ENCODE assay signal across 9 cellular contexts in genomic region chrX:24646745-24647182, GRCh38. TPM values are rescaled to one million over a fixed set of nuclear protein-coding genes. Genes with fewer than 3 reads are reported as not detected.
DNase-seq lines count a peak whose midpoint lies in the region; ATAC-seq and TF ChIP-seq lines count a peak whose summit lies in the region.
"Had no signal": no experiment of that assay in that cellular context is flagged by ENCODE, and none has a peak within 500 bp of the region (broad histone marks: within the 10 kb centered on the region; RNA-seq: fewer than 3 reads in every experiment).

No MANE protein-coding gene starts in this region.

- peak overlapping the region; percentile 70 for H2BK120ac ChIP-seq in H9 (ENCODE audit: low read depth, low read length, poor library complexity, severe bottlenecking)

- H3K9me3 Mint-ChIP-seq in CD4-positive, alpha-beta memory T cell, result no peaks in the 10 kb centered on the region
- no peaks in the 10 kb centered on the region; a peak in 1 of 5 replicates for H3K9me3 Mint-ChIP-seq in H9

- TF ChIP-seq EP300 in ovary (IDR thresholded peaks at IDR 0.05), result no peak

- H3K4me3 Mint-ChIP-seq in CD4-positive, alpha-beta memory T cell, result peak overlapping the region; percentile 72 to 87 (median 78)
- peak overlapping the region; percentile 73 to 94 for H3K4me3 Mint-ChIP-seq in H9

- ATAC-seq in HG02840 (IDR thresholded peaks at IDR 0.05; ENCODE audit: low FRiP score, unreplicated experiment), result no peak

- no peaks in the 10 kb centered on the region for H3K36me3 ChIP-seq in CD4-positive, alpha-beta memory T cell (ENCODE audit: insufficient read depth, low read length)
- H3K36me3 ChIP-seq in ovary, result no peaks in the 10 kb centered on the region

- peaks cover 16% of the 10 kb centered on the region for H3K23me2 ChIP-seq in H9 (ENCODE audit: insufficient read length, low read depth, low read length, poor library complexity, severe bottlenecking)

- peak overlapping the region; percentile 93 for H3K18ac ChIP-seq in H9 (ENCODE audit: insufficient read length, low read depth, low read length)

- H3K4me1 Mint-ChIP-seq in CD4-positive, alpha-beta memory T cell, result peaks cover 10 to 15% (median 12%) of the 10 kb centered on the region in 4 donors
- H3K4me1 Mint-ChIP-seq in H9, result peaks cover 54 to 59% of the 10 kb centered on the region in 2 experiments

- H3K27me3 Mint-ChIP-seq in CD4-positive, alpha-beta memory T cell, result peaks cover 10 to 11% of the 10 kb centered on the region in 2 donors
- H3K27me3 Mint-ChIP-seq in H9 (ENCODE audit: low read depth), result no peaks in the 10 kb centered on the region; the same call in 1 of the 2 replicates

- H3K4me1 ChIP-seq in CD4-positive, alpha-beta memory T cell (ENCODE audit: insufficient read depth, low read length), result peaks cover 9% of the 10 kb centered on the region
- H3K4me1 ChIP-seq in H9 (ENCODE audit: insufficient read depth, low read length) (peaks cover 6% of the 10 kb centered on the region; the same call in 1 of the 2 replicates), ovary (ENCODE audit: insufficient read depth) (no peaks in the 10 kb centered on the region)

- peak overlapping the region; percentile 56 for H3K56ac ChIP-seq in H9 (ENCODE audit: insufficient read length, low read depth, low read length)

- H2BK5ac ChIP-seq in H9 (ENCODE audit: insufficient read length, low read length), result no peak overlapping the region

- H3K79me2 ChIP-seq in H9 (ENCODE audit: insufficient read depth, low read length), result peaks cover 6% of the 10 kb centered on the region; the same call in 1 of the 2 replicates

- peak overlapping the region in 5 of 7 donors; percentile 18 to 89 (median 74) for H3K27ac Mint-ChIP-seq in CD4-positive, alpha-beta memory T cell
- H3K27ac Mint-ChIP-seq in H9, result peak overlapping the region; percentile 99

- H3K36me3 Mint-ChIP-seq in CD4-positive, alpha-beta memory T cell, result no peaks in the 10 kb centered on the region
- no peaks in the 10 kb centered on the region for H3K36me3 Mint-ChIP-seq in H9 (ENCODE audit: insufficient read depth in 1 of 3, low read depth in 3 of 3)

- peak overlapping the region; percentile 87 for H4K5ac ChIP-seq in H9 (ENCODE audit: insufficient read length, low read depth, low read length)

- peak overlapping the region; percentile 97 for H3K9ac ChIP-seq in H9 (ENCODE audit: extremely low read depth, insufficient read length, low read length)

- H2BK12ac ChIP-seq in H9 (ENCODE audit: insufficient read length, low read depth, low read length), result peak overlapping the region; percentile 64

- peak overlapping the region; percentile 42 for H4K91ac ChIP-seq in H9 (ENCODE audit: insufficient read length, low read depth, low read length)

- no peak overlapping the region for H2BK15ac ChIP-seq in H9 (ENCODE audit: low read depth, low read length)

- no peaks in the 10 kb centered on the region for H3K27me3 ChIP-seq in CD4-positive, alpha-beta memory T cell (ENCODE audit: insufficient read depth, low read length)
- no peaks in the 10 kb centered on the region for H3K27me3 ChIP-seq in H9 (ENCODE audit: insufficient read depth, low read length)
- no peaks in the 10 kb centered on the region for H3K27me3 ChIP-seq in ovary

- peak overlapping the region; percentile 83 for H4K8ac ChIP-seq in H9 (replicated peaks; ENCODE audit: insufficient read length, low read depth, low read length)

- WGBS in H9 (ENCODE audit: extremely low coverage, insufficient read length, low lambda C conversion rate), result no CpG with 5 or more reads among the region's 13 CpGs
- WGBS in ovary, 3 donors, result 12 to 26% (median 18%) methylated on average over 13 of the region's 13 CpGs

- H3K14ac ChIP-seq in H9 (ENCODE audit: insufficient read depth, low read length), result peak overlapping the region; percentile 93; the same call in 1 of the 2 replicates

- H3K79me1 ChIP-seq in H9 (ENCODE audit: insufficient read depth, low read depth, low read length, poor library complexity, severe bottlenecking), result no peaks in the 10 kb centered on the region

- intact Hi-C loops in CD4-positive, alpha-beta memory T cell (cut with micrococcal nuclease), result no loop called here
- intact Hi-C loops in ovary (cut with DNase I), result loop anchor here in 1 of 4 donors (5.0 kb wide), 1 partner anchor 269 kb away; no protein-coding TSS in a partner anchor

- TF ChIP-seq CTCF in H9 (conservative IDR thresholded peaks at IDR 0.05) (no peak), RWPE1 (conservative IDR thresholded peaks at IDR 0.05; ENCODE audit: low read depth) (no peak), fibroblast of mammary gland (conservative IDR thresholded peaks at IDR 0.05; ENCODE audit: control insufficient read depth, insufficient read depth, low read depth, low read length) (no peak), ovary (IDR thresholded peaks at IDR 0.05) (no peak)

- H3K4me2 ChIP-seq in H9 (ENCODE audit: insufficient read depth, insufficient read length, low read length), result peak overlapping the region; percentile 97

- H3T11ph ChIP-seq in H9 (ENCODE audit: low read length), result peak overlapping the region; percentile 74

- H3K4me3 ChIP-seq in CD4-positive, alpha-beta memory T cell (ENCODE audit: low read length in 2 of 2), result no peak overlapping the region
- peak overlapping the region; percentile 29 for H3K4me3 ChIP-seq in fibroblast of mammary gland (ENCODE audit: control insufficient read depth, low read depth, low read length)
- H3K4me3 ChIP-seq in ovary, result peak overlapping the region; percentile 11

- CTCF ChIA-PET in CD4-positive, alpha-beta memory T cell (lab: Charles Lee; ENCODE audit: partially characterized antibody), result interaction anchor here (1.0 kb wide), 2 partner anchors 9 to 275 kb away, joined by 3 to 4 read pairs; no protein-coding TSS in a partner anchor
- CTCF ChIA-PET in RWPE1 (lab: Yijun Ruan, JAX), result no interaction called here

- POLR2A ChIA-PET in CD4-positive, alpha-beta memory T cell (lab: Charles Lee; ENCODE audit: partially characterized antibody), result no interaction called here
- POLR2A ChIA-PET in RWPE1 (lab: Yijun Ruan, JAX; ENCODE audit: low non-redundant PET), result interaction anchor here (0.6 kb wide), 1 partner anchor 12 kb away, joined by 5 read pairs; no protein-coding TSS in a partner anchor

- peak overlapping the region; percentile 67 for H2AK5ac ChIP-seq in H9 (ENCODE audit: insufficient read length, low read length)

- no peak overlapping the region for H2BK20ac ChIP-seq in H9 (ENCODE audit: low read depth, low read length, poor library complexity, severe bottlenecking)

- no peak for DNase-seq in CD4-positive, alpha-beta memory T cell
- DNase-seq in H9, result peak; percentile 76
- peak; percentile 0 for DNase-seq in RWPE1 (ENCODE audit: low spot score)
- peak; percentile 5 for DNase-seq in fibroblast of mammary gland (ENCODE audit: low read depth)
- DNase-seq in ovary, result no peak
- DNase-seq in GF-D8 (lab: John Stamatoyannopoulos, UW), result no peak
- no peak for DNase-seq in effector CD8-positive, alpha-beta T cell (lab: John Stamatoyannopoulos, UW)

- H3K27ac ChIP-seq in CD4-positive, alpha-beta memory T cell (ENCODE audit: low read depth, low read length), result no peak overlapping the region
- H3K27ac ChIP-seq in H9 (ENCODE audit: insufficient read length, low read depth, low read length) (peak overlapping the region; percentile 100), RWPE1 (no peak overlapping the region), ovary (no peak overlapping the region)

- peak overlapping the region; percentile 55 for H3K23ac ChIP-seq in H9 (ENCODE audit: insufficient read length, low read depth, low read length)

- TF ChIP-seq POLR2A in ovary (IDR thresholded peaks at IDR 0.05), result no peak

- no peak overlapping the region for H2AFZ ChIP-seq in H9 (ENCODE audit: low read length)

- H3K4ac ChIP-seq in H9 (ENCODE audit: low read depth, low read length), result no peak overlapping the region; the same call in 1 of the 2 replicates

- no peaks in the 10 kb centered on the region for H4K20me1 ChIP-seq in H9 (ENCODE audit: control insufficient read depth, insufficient read depth, insufficient read length)

- no peaks in the 10 kb centered on the region for H3K9me3 ChIP-seq in CD4-positive, alpha-beta memory T cell (ENCODE audit: control insufficient read depth in 1 of 2, low read length in 2 of 2)
- H3K9me3 ChIP-seq in H9 (ENCODE audit: control insufficient read depth, low read depth, low read length) (no peaks in the 10 kb centered on the region), ovary (no peaks in the 10 kb centered on the region)

RNA-seq across cellular contexts. Expression of gene PCYT1B, which starts 0.4 kb away (rescaled TPM):
- total RNA-seq in CD4-positive, alpha-beta memory T cell, result not detected
- polyA plus RNA-seq in CD4-positive, alpha-beta memory T cell, result not detected
- total RNA-seq in H9 (2021) (27.4 and 29.1 TPM in 2 replicates), ovary (1 to 10 TPM; 1.3 to 4.1 (median 2.4) TPM)
- polyA plus RNA-seq in ovary, result 1 to 10 TPM; 2.0 to 4.8 TPM
- total RNA-seq: subcutaneous adipose tissue had no signal

RNA-seq across cellular contexts. Expression of gene POLA1, which starts 47.0 kb away (rescaled TPM):
- 1 to 10 TPM; 8.7 to 9.1 TPM for total RNA-seq in CD4-positive, alpha-beta memory T cell
- polyA plus RNA-seq in CD4-positive, alpha-beta memory T cell, result 1 to 10 TPM; 4.9 to 5.4 TPM
- total RNA-seq in H9 (2021), result 58.3 and 60.2 TPM in 2 replicates
- total RNA-seq in ovary, result 10 to 100 TPM; 11.7 to 20.2 (median 14.8) TPM
- polyA plus RNA-seq in ovary, result 1 to 10 TPM; 5.9 to 8.3 TPM

Comparison
In these comparisons a context has a peak if more than half of its experiments do, and no peak if none do; other contexts are left out.
1. DNase-seq: peak in H9 (single experiment), RWPE1 (single experiment) and fibroblast of mammary gland (single experiment); none in CD4-positive, alpha-beta memory T cell (0 of 5), ovary (0 of 5), GF-D8 (single experiment) and effector CD8-positive, alpha-beta T cell (single experiment).
2. H3K4me3 ChIP-seq: peak in fibroblast of mammary gland (single experiment) and ovary (single experiment); none in CD4-positive, alpha-beta memory T cell (0 of 2).